ENCODE assay signal across 20 cellular contexts in the genomic region with DNA sequence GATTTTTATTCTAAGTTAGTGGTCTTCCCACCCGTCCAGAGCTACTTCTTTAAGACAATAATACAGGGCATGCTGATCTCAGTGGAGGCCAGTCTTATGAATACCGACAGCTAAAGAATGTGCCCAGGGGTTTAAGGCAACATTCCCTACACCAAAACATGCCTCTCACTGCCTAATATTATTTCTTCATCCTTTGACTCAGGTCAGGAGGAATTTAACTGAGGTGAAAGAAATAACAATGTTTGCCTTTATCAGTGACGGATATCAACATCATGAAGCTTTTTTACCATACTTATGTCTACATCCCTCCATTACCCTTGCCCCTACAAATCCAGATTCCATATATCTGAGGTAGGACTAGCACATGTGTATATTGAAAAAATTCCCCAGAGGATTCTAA. TPM values are rescaled to one million over a fixed set of nuclear protein-coding genes. Genes with fewer than 3 reads are reported as not detected.
DNase-seq lines count a peak whose midpoint lies in the region; ATAC-seq and TF ChIP-seq lines count a peak whose summit lies in the region.
"Had no signal": no experiment of that assay in that cellular context is flagged by ENCODE, and none has a peak within 500 bp of the region (broad histone marks: within the 10 kb centered on the region; RNA-seq: fewer than 3 reads in every experiment).

No MANE protein-coding gene starts in this region.

- ATAC-seq in GM18907 (IDR thresholded peaks at IDR 0.05; ENCODE audit: unreplicated experiment) = no peak
- ATAC-seq: GM12878 had no signal

- no peak overlapping the region for H2AFZ ChIP-seq in PC-9
- peak overlapping the region; percentile 21 for H2AFZ ChIP-seq in osteoblast (ENCODE audit: low read length)

- no peaks in the 10 kb centered on the region for H3F3A ChIP-seq in PC-9 (ENCODE audit: insufficient read depth, low read depth)

- no peaks in the 10 kb centered on the region for H4K20me1 ChIP-seq in PC-9 (ENCODE audit: insufficient read depth)
- no peaks in the 10 kb centered on the region for H4K20me1 ChIP-seq in osteoblast (ENCODE audit: insufficient read depth, low read length)
- H4K20me1 ChIP-seq: BLaER1 had no signal

- no peak for TF ChIP-seq CTCF in PC-9 (conservative IDR thresholded peaks at IDR 0.05)
- TF ChIP-seq CTCF in osteoblast (IDR thresholded peaks at IDR 0.05; ENCODE audit: extremely low read depth, low read depth, low read length) = no peak

- H3K27ac ChIP-seq in PC-9 (no peak overlapping the region), osteoblast (ENCODE audit: low read depth, low read length) (peak overlapping the region; percentile 68)
- H3K27ac ChIP-seq: BLaER1, dorsolateral prefrontal cortex had no signal

- CTCF ChIA-PET in PC-9 (lab: Charles Lee) = interaction anchor here (0.6 to 1.8 kb wide), 5 partner anchors 63 to 412 kb away, joined by 3 to 7 read pairs (median 4); no protein-coding TSS in a partner anchor

- no peaks in the 10 kb centered on the region for H3K9me2 ChIP-seq in PC-9 (ENCODE audit: insufficient read depth)

- intact Hi-C loops in PC-9 (cut with micrococcal nuclease; ENCODE audit: unreplicated experiment) = loop anchor here (1.0 to 10.0 kb wide), 4 partner anchors 41 to 948 kb away; partner anchors contain the start of gene CAPZA2

- DNase-seq in AG20443 (ENCODE audit: low spot score) = peak; percentile 48
- DNase-seq in PC-9 = peak; percentile 38 to 81
- peak; percentile 45 for DNase-seq in dedifferentiated amniotic fluid mesenchymal stem cell (ENCODE audit: extremely low spot score)
- DNase-seq in osteoblast (ENCODE audit: insufficient read length, low spot score, missing footprints) = peak; percentile 77
- no peak for DNase-seq in NCI-H187 (lab: John Stamatoyannopoulos, UW)
- no peak for DNase-seq in NCI-H345 (lab: John Stamatoyannopoulos, UW)
- DNase-seq in SK-N-DZ (ENCODE audit: low spot score) = no peak
- DNase-seq: activated CD4-positive, alpha-beta T cell treated with anti-CD3 and anti-CD28 coated beads, Interleukin-2, amount 10 ng/mL, durations not matched to agents 7 days and 5 days; activated T-cell treated with anti-CD3 and anti-CD28 coated beads, Interleukin-2, amount 50 U/mL, for 48 hours; amniotic stem cell; dorsolateral prefrontal cortex; foreskin melanocyte; MG63; NCI-H82; nucleus accumbens; SHP77 treated with DMSO at 0.1 percent for 48 hours; T1000 had no signal

- H3K4me2 ChIP-seq in PC-9 = 0 out of 2 replicates have a peak overlapping the region, but pooled peaks have one; percentile 12
- peak overlapping the region; percentile 62 for H3K4me2 ChIP-seq in osteoblast (ENCODE audit: insufficient read depth, low read length)
- H3K4me2 ChIP-seq: BLaER1 had no signal

- BruUV-seq in PC-9 (replicated peaks; lab: Mats Ljungman, UMichigan) = no TSS peak

- no peaks in the 10 kb centered on the region; the same call in 1 of the 2 replicates for H3K9me3 ChIP-seq in PC-9 (ENCODE audit: insufficient read depth, low read depth)
- H3K9me3 ChIP-seq in osteoblast (ENCODE audit: low read depth, low read length) = no peaks in the 10 kb centered on the region

- H3K27me3 ChIP-seq in PC-9 (ENCODE audit: insufficient read depth, low read depth) (no peaks in the 10 kb centered on the region), osteoblast (ENCODE audit: insufficient read depth, low read length) (no peaks in the 10 kb centered on the region)
- H3K27me3 ChIP-seq: BLaER1, dorsolateral prefrontal cortex, MG63 had no signal

- H3K79me2 ChIP-seq in PC-9 (ENCODE audit: low read depth) (no peaks in the 10 kb centered on the region), osteoblast (ENCODE audit: insufficient read depth, low read length) (no peaks in the 10 kb centered on the region)

- no peak overlapping the region for H3K4me3 ChIP-seq in PC-9
- H3K4me3 ChIP-seq in osteoblast (ENCODE audit: insufficient read depth, low read length) = peak overlapping the region; percentile 7
- H3K4me3 ChIP-seq: BLaER1, dorsolateral prefrontal cortex, GM12878, MG63 had no signal

- H3K36me3 ChIP-seq in PC-9 (ENCODE audit: low read depth) = no peaks in the 10 kb centered on the region
- H3K36me3 ChIP-seq in osteoblast (ENCODE audit: insufficient read depth, low read length) = no peaks in the 10 kb centered on the region
- H3K36me3 ChIP-seq: BLaER1, MG63 had no signal

- POLR2A ChIA-PET in PC-9 (lab: Charles Lee; ENCODE audit: unreplicated experiment) = interaction anchor here (0.5 to 1.1 kb wide), 10 partner anchors 34 to 1991 kb away, joined by 3 to 13 read pairs (median 4); partner anchors contain the start of gene TES

- H3K4me1 ChIP-seq in PC-9 (replicated peaks; ENCODE audit: insufficient read depth) (peaks cover 11% of the 10 kb centered on the region; the same call in 1 of the 2 replicates), osteoblast (ENCODE audit: insufficient read depth, low read length) (peaks cover 20% of the 10 kb centered on the region)
- H3K4me1 ChIP-seq: BLaER1 had no signal

RNA-seq across cellular contexts. Expression of gene TES, which starts 33.3 kb away (rescaled TPM):
- 210 and 306 TPM in 2 replicates for total RNA-seq in PC-9 (2021)
- 99.2 and 124 TPM in 2 replicates for total RNA-seq in osteoblast
- polyA plus RNA-seq in SK-N-DZ (2014; cell fraction: cytosol; rRNA removed) = not detected in 2 replicates
- polyA plus RNA-seq in SK-N-DZ (2014; cell fraction: nucleus; rRNA removed) = not detected in 2 replicates

Comparison
In these comparisons a context has a peak if more than half of its experiments do, and no peak if none do; other contexts are left out.
1. DNase-seq: peak in AG20443 (single experiment), PC-9 (2 of 2), dedifferentiated amniotic fluid mesenchymal stem cell (single experiment) and osteoblast (single experiment); none in NCI-H187 (0 of 2), NCI-H345 (single experiment) and SK-N-DZ (single experiment).